Comparison of ENCODE assay signal across 8 cellular contexts in the genomic region with DNA sequence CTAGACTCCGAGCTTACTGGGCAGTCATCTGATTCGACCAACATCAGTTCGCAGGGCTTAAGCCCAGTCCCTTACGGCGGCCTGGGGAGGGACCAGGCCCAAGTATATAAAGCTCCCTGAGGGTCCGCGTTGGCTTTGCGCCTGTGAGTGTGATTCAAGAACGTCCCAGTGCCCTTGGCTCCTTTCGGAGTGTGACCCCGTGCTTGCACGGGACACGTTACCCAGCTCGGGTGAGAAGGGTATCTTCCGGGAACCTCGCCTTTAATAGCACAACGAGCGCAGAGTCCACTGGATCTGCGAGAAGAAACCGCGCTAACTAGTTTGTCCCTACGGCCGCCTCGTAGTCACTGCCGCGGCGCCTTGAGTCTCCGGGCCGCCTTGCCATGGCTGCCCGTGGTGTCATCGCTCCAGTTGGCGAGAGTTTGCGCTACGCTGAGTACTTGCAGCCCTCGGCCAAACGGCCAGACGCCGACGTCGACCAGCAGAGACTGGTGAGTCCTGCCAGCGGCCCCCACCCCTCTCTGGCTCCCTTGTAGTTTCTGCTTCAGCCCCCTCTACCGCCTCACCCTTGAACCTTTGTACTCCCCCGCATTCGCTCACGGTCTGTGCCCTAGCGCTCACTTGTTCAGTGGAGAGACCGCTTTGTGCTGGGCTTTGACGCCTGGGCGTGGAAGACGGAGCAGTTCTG. TPM values are rescaled to one million over a fixed set of nuclear protein-coding genes. Genes with fewer than 3 reads are reported as not detected.
A peak's percentile ranks its signal among the peaks of the same experiment; 100 is the strongest.
DNase-seq lines count a peak whose midpoint lies in the region; ATAC-seq and TF ChIP-seq lines count a peak whose summit lies in the region.

A gene (plus strand): TSS at position 343 of the 688 bp plus-strand sequence. CDS start 41 bp downstream, at position 384.

- H3K36me3 ChIP-seq in endodermal cell (ENCODE audit: control insufficient read depth, insufficient read depth, low read length), result peaks cover 5% of the 10 kb centered on the region

- H3K36me3 Mint-ChIP-seq in activated CD8-positive, alpha-beta memory T cell treated with anti-CD3 and anti-CD28 coated beads, Interleukin-2, amount 10 ng/mL, durations not matched to agents 7 days and 5 days, result peaks cover 21% of the 10 kb centered on the region
- peaks cover 21% of the 10 kb centered on the region for H3K36me3 Mint-ChIP-seq in endodermal cell (ENCODE audit: low read depth)

- H3K4me1 ChIP-seq in endodermal cell (ENCODE audit: control insufficient read depth, insufficient read depth, low read length), result peaks cover 3% of the 10 kb centered on the region

- DNase-seq in GM13977 (ENCODE audit: low spot score) (peak; percentile 73), NCI-H510A treated with DMSO at 0.1 percent for 48 hours (lab: John Stamatoyannopoulos, UW) (peak; percentile 14), endodermal cell (peak; percentile 86), mesenteric fat pad (ENCODE audit: low spot score) (peak; percentile 93), dedifferentiated amniotic fluid mesenchymal stem cell (ENCODE audit: extremely low spot score) (no peak)
- DNase-seq in activated CD8-positive, alpha-beta memory T cell treated with anti-CD3 and anti-CD28 coated beads, Interleukin-2, amount 10 ng/mL, durations not matched to agents 7 days and 5 days, result peak; percentile 89
- DNase-seq in stimulated activated CD8-positive, alpha-beta memory T cell treated with anti-CD3 and anti-CD28 coated beads, Interleukin-15, amount 100 ng/mL, for 1 hour (ENCODE audit: low read depth), result peak; percentile 68

- WGBS in endodermal cell (ENCODE audit: insufficient coverage in 1 of 2, insufficient read length in 1 of 2), 2 experiments, result 12 to 29% methylated on average over 28 to 50 of the region's 50 CpGs

- H3K27ac Mint-ChIP-seq in activated CD8-positive, alpha-beta memory T cell treated with anti-CD3 and anti-CD28 coated beads, Interleukin-2, amount 10 ng/mL, durations not matched to agents 7 days and 5 days, result peak within 1 kb of the TSS; percentile 97
- peak within 1 kb of the TSS; percentile 95 for H3K27ac Mint-ChIP-seq in endodermal cell

- in situ Hi-C loops in GM13977 (cut with MboI; ENCODE audit: low pct_unique_long_range_greater_than_20kb, low sequenced_read_pairs, unreplicated experiment), result no loop called here

- H3K27me3 Mint-ChIP-seq in activated CD8-positive, alpha-beta memory T cell treated with anti-CD3 and anti-CD28 coated beads, Interleukin-2, amount 10 ng/mL, durations not matched to agents 7 days and 5 days, result no peaks in the 10 kb centered on the region
- no peaks in the 10 kb centered on the region for H3K27me3 Mint-ChIP-seq in endodermal cell (ENCODE audit: insufficient read depth)

- peak; percentile 88 for ATAC-seq in HG02798 (IDR thresholded peaks at IDR 0.05; ENCODE audit: poor library complexity, unreplicated experiment)
- peak; percentile 93 for ATAC-seq in activated CD8-positive, alpha-beta memory T cell treated with anti-CD3 and anti-CD28 coated beads, Interleukin-2, amount 10 ng/mL, durations not matched to agents 7 days and 5 days

- H3K9ac ChIP-seq in endodermal cell (ENCODE audit: extremely low read depth, low read length, poor library complexity, severe bottlenecking), result peak within 1 kb of the TSS; percentile 68

- H3K4me3 ChIP-seq in endodermal cell (ENCODE audit: low read length), result peak within 1 kb of the TSS; percentile 90

- H3K4me3 Mint-ChIP-seq in activated CD8-positive, alpha-beta memory T cell treated with anti-CD3 and anti-CD28 coated beads, Interleukin-2, amount 10 ng/mL, durations not matched to agents 7 days and 5 days, result peak within 1 kb of the TSS; percentile 99
- peak within 1 kb of the TSS; percentile 90 for H3K4me3 Mint-ChIP-seq in endodermal cell

- peaks cover 32% of the 10 kb centered on the region for H3K4me1 Mint-ChIP-seq in activated CD8-positive, alpha-beta memory T cell treated with anti-CD3 and anti-CD28 coated beads, Interleukin-2, amount 10 ng/mL, durations not matched to agents 7 days and 5 days
- H3K4me1 Mint-ChIP-seq in endodermal cell, result peaks cover 12% of the 10 kb centered on the region

- CTCF ChIA-PET in activated CD8-positive, alpha-beta memory T cell treated with anti-CD3 and anti-CD28 coated beads, Interleukin-2, amount 10 ng/mL, durations not matched to agents 7 days and 5 days (lab: Charles Lee), result interaction anchor here (0.7 to 1.9 kb wide), 10 partner anchors 9 to 85 kb away, joined by 3 to 12 read pairs (median 3); a partner anchor contains a TSS

- peak within 1 kb of the TSS; percentile 72 for H3K27ac ChIP-seq in endodermal cell (ENCODE audit: low read depth, low read length)

- peaks cover 3% of the 10 kb centered on the region for H3K9me3 ChIP-seq in endodermal cell (ENCODE audit: control insufficient read depth, low read length)

- H3K9me3 Mint-ChIP-seq in activated CD8-positive, alpha-beta memory T cell treated with anti-CD3 and anti-CD28 coated beads, Interleukin-2, amount 10 ng/mL, durations not matched to agents 7 days and 5 days (ENCODE audit: low read depth), result no peaks in the 10 kb centered on the region
- H3K9me3 Mint-ChIP-seq in endodermal cell, result peaks cover 6% of the 10 kb centered on the region

- no peaks in the 10 kb centered on the region for H3K27me3 ChIP-seq in endodermal cell (ENCODE audit: control insufficient read depth, insufficient read depth, low read length, poor library complexity, severe bottlenecking)

- TF ChIP-seq CTCF in GM13977 (IDR thresholded peaks at IDR 0.05; ENCODE audit: extremely low read depth, insufficient read depth, missing control alignments) (peak; percentile 1), endodermal cell (conservative IDR thresholded peaks at IDR 0.05) (peak; percentile 35)

RNA-seq across cellular contexts. Expression of the gene that starts here (rescaled TPM):
- total RNA-seq in activated CD8-positive, alpha-beta memory T cell treated with anti-CD3 and anti-CD28 coated beads, Interleukin-2, amount 10 ng/mL, durations not matched to agents 7 days and 5 days, result 10 to 100 TPM; 14.4 to 14.8 TPM
- total RNA-seq in endodermal cell, result 10 to 100 TPM; 29.7 to 46.9 TPM
- 32.0 TPM for polyA plus RNA-seq in endodermal cell (2013, experiment 1 of 2)
- 29.6 TPM for polyA plus RNA-seq in endodermal cell (2013, experiment 2 of 2)
- total RNA-seq in mesenteric fat pad, result 19.5 TPM
